9 cellular contexts compared by ENCODE assay signal in the genomic region with DNA sequence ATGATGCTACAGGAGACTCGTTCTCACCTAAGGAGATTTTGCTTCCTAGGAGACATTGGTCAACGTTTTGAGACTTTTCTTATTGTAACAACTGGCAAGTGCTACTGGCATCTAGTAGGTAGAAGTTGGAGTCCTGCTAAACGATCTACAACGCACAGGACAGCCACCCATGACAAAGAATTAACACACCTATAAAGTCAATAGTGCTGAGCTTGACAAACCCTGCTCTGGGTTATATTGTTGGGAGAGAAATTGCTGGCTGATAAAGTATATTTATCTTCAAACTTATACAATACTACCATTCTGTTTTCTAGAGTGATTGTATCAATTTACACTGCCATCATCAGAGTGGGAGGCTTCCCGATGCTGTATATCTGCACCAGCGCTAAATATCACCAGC. TPM values are rescaled to one million over a fixed set of nuclear protein-coding genes. Genes with fewer than 3 reads are reported as not detected.
"Had no signal": no experiment of that assay in that cellular context is flagged by ENCODE, and none has a peak within 500 bp of the region (broad histone marks: within the 10 kb centered on the region; RNA-seq: fewer than 3 reads in every experiment).

No MANE protein-coding gene starts in this region.

- H3K4me3 ChIP-seq: GM12878 had no signal

- FAIRE-seq: G401.6, GM12878, GM12891, GM12892, GM18507, GM19239 had no signal

- DNase-seq: GDM1, GF-D8 had no signal

- ATAC-seq: GM12878 had no signal

RNA-seq across cellular contexts. Expression of a gene that starts 57.8 kb away (rescaled TPM):
- total RNA-seq: G401 had no signal
